Comparison of ENCODE assay signal across 10 cellular contexts in the genomic region with DNA sequence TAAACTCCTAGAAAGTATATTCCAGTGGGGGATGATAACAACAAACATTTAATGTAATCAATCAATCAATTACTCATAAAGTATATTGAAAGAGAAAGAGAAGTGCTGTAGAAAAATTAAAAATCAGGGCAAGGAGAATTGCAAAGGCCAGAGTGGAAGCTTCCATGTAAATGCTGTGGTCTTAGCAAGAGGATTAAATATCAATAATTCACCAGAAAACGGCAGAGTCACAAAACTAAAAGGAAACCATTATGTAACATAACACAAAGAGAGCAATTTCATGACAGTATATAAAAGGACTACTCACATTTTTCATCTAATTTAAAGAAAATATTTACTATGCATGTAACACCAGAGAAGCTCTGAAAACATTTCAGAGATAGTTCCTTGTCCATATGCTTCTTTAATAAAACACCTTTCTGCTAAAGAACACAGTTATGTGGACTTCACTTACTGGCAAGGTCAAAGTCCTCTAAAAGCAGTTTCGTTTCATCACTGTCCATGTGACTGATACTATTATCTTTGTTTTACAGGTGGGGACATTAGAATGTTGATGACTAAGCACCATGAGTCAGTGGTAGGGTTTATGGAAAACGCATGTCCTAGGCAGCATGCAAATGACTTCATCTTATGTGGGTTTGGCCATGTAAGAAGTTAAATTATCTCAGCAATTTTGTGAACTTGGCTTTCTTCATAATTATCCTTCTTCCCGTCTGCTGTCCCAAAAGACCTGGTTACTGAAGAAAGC.
DNase-seq lines count a peak whose midpoint lies in the region; ATAC-seq and TF ChIP-seq lines count a peak whose summit lies in the region.
"Had no signal": no experiment of that assay in that cellular context is flagged by ENCODE, and none has a peak within 500 bp of the region (broad histone marks: within the 10 kb centered on the region; RNA-seq: fewer than 3 reads in every experiment).

No MANE protein-coding gene starts in this region.

- no peaks in the 10 kb centered on the region for H3K9me3 Mint-ChIP-seq in neural progenitor cell
- H3K9me3 Mint-ChIP-seq: brain had no signal

- H3K36me3 ChIP-seq in Loucy (ENCODE audit: insufficient read depth, low read length) (no peaks in the 10 kb centered on the region), neural progenitor cell (no peaks in the 10 kb centered on the region)
- H3K36me3 ChIP-seq: upper lobe of left lung had no signal

- no peaks in the 10 kb centered on the region for H3K9me3 ChIP-seq in Loucy (ENCODE audit: insufficient read depth, low read depth, low read length)
- no peaks in the 10 kb centered on the region for H3K9me3 ChIP-seq in neural progenitor cell (ENCODE audit: low read depth)
- H3K9me3 ChIP-seq: upper lobe of left lung had no signal

- DNase-seq in AG04449 (ENCODE audit: low read depth, low spot score) = peak; percentile 64
- peak; percentile 99 for DNase-seq in epithelial cell of esophagus (ENCODE audit: low read depth)
- DNase-seq in skeletal muscle cell (ENCODE audit: low read depth) = peak; percentile 91
- DNase-seq in ecto neural progenitor cell (ENCODE audit: low spot score) = no peak
- DNase-seq in neural progenitor cell (ENCODE audit: low spot score) = no peak
- DNase-seq in GOT3 (lab: John Stamatoyannopoulos, UW) = no peak
- DNase-seq: upper lobe of left lung had no signal

- H4K20me1 ChIP-seq in Loucy (ENCODE audit: insufficient read depth, low read length, poor library complexity, severe bottlenecking) (no peaks in the 10 kb centered on the region), neural progenitor cell (ENCODE audit: low read depth) (no peaks in the 10 kb centered on the region)

- peaks cover 56% of the 10 kb centered on the region for H3K4me1 ChIP-seq in Loucy (ENCODE audit: insufficient read depth, low read length, poor library complexity, severe bottlenecking)
- peaks cover 14% of the 10 kb centered on the region for H3K4me1 ChIP-seq in neural progenitor cell

- no peak overlapping the region for H3K27ac Mint-ChIP-seq in neural progenitor cell

- peak overlapping the region; percentile 20; the same call in 1 of the 2 replicates for H2AFZ ChIP-seq in Loucy (ENCODE audit: low read length)
- H2AFZ ChIP-seq in neural progenitor cell (replicated peaks) = no peak overlapping the region

- H3K27me3 ChIP-seq in Loucy (ENCODE audit: insufficient read depth, low read length, poor library complexity, severe bottlenecking) = no peaks in the 10 kb centered on the region
- H3K27me3 ChIP-seq in neural progenitor cell = no peaks in the 10 kb centered on the region
- H3K27me3 ChIP-seq: upper lobe of left lung had no signal

- TF ChIP-seq CTCF in AG04449 (IDR thresholded peaks at IDR 0.05; ENCODE audit: insufficient read depth, low read length, missing control alignments) (no peak), Loucy (conservative IDR thresholded peaks at IDR 0.05; ENCODE audit: low read length) (no peak), epithelial cell of esophagus (IDR thresholded peaks at IDR 0.05; ENCODE audit: insufficient read depth, low read depth, low read length, missing control alignments) (no peak), neural progenitor cell (IDR thresholded peaks at IDR 0.05) (no peak)

- peak overlapping the region; percentile 45 for H3K4me2 ChIP-seq in Loucy (ENCODE audit: low read depth, low read length, poor library complexity, severe bottlenecking)
- H3K4me2 ChIP-seq in neural progenitor cell = no peak overlapping the region

- CTCF ChIA-PET in AG04449 (lab: Yijun Ruan, JAX) = no interaction called here

- no peaks in the 10 kb centered on the region for H3K36me3 Mint-ChIP-seq in neural progenitor cell
- H3K36me3 Mint-ChIP-seq: brain had no signal

- POLR2A ChIA-PET in AG04449 (lab: Yijun Ruan, JAX) = interaction anchor here (1.1 to 3.3 kb wide), 3 partner anchors 8 to 185 kb away, joined by 3 to 17 read pairs (median 3); a partner anchor contains a TSS

- no peaks in the 10 kb centered on the region for H3K9me2 ChIP-seq in Loucy (replicated peaks; ENCODE audit: low read depth, low read length)

- no peak overlapping the region for H3K4me3 Mint-ChIP-seq in neural progenitor cell

- H3K79me2 ChIP-seq in Loucy (ENCODE audit: insufficient read depth, low read length) = no peaks in the 10 kb centered on the region
- no peaks in the 10 kb centered on the region for H3K79me2 ChIP-seq in neural progenitor cell (ENCODE audit: low read depth)

- H3K4me1 Mint-ChIP-seq in neural progenitor cell = peaks cover 4% of the 10 kb centered on the region

- H3K9ac ChIP-seq in Loucy (ENCODE audit: low read depth, low read length, poor library complexity, severe bottlenecking) = peak overlapping the region; percentile 5
- no peak overlapping the region for H3K9ac ChIP-seq in neural progenitor cell

- H3K27ac ChIP-seq in neural progenitor cell = no peak overlapping the region
- H3K27ac ChIP-seq: upper lobe of left lung had no signal

- H3K4me3 ChIP-seq in AG04449 (ENCODE audit: low read depth, low read length) (no peak overlapping the region), Loucy (ENCODE audit: low read length, poor library complexity, severe bottlenecking) (peak overlapping the region; percentile 3), epithelial cell of esophagus (ENCODE audit: low read length) (no peak overlapping the region), skeletal muscle cell (ENCODE audit: low read depth, low read length) (no peak overlapping the region), neural progenitor cell (no peak overlapping the region)
- H3K4me3 ChIP-seq: upper lobe of left lung had no signal

- H3K27me3 Mint-ChIP-seq in neural progenitor cell (ENCODE audit: insufficient read depth, low read depth) = no peaks in the 10 kb centered on the region

- no peaks in the 10 kb centered on the region for H3F3A ChIP-seq in Loucy (ENCODE audit: low read depth)
- H3F3A ChIP-seq in neural progenitor cell (ENCODE audit: low read depth) = no peaks in the 10 kb centered on the region

- ATAC-seq in GM21529 (IDR thresholded peaks at IDR 0.05; ENCODE audit: unreplicated experiment) = peak; percentile 77

Comparison
In these comparisons a context has a peak if more than half of its experiments do, and no peak if none do; other contexts are left out.
1. DNase-seq: peak in AG04449 (single experiment), epithelial cell of esophagus (single experiment) and skeletal muscle cell (single experiment); none in ecto neural progenitor cell (single experiment), neural progenitor cell (single experiment) and GOT3 (single experiment).